1 cellular context compared by ENCODE assay signal in the genomic region with DNA sequence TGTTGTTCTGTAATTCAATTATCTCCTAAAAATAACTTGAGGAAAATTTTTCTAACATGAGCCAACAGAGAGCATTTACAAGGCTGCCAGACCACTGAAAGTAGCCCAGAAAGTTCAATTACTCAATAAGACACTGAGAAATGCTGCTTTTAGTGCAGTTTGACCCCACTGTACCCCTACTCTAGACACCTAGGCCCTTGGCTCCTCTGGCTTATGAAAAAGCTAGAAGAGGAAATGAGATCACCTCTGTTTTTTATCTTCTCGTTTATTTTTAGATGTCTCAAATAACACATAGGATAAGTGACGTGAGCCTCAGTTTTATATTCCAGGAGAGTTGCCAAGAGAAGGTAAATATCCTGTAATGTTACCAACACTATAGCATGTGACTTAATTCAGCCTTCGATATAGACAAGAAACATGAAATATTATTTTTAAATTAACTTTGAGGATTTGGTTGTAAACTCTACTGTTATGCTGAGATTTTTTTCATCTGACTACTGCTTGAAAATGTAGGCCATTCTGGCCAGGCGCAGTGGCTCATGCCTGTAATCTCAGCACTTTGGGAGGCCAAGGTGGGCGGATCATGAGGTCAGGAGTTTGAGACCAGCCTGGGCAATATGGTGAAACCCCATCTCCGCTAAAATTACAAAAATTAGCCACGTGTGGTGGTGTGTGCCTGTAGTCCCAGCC.
TF ChIP-seq lines count a peak whose summit lies in the region.

No MANE protein-coding gene starts in this region.

TF ChIP-seq in GM23338, 12 proteins besides CTCF, POLR2A, EP300 and RAD21 (continued from another document):
- TF ChIP-seq, protein P1, sequence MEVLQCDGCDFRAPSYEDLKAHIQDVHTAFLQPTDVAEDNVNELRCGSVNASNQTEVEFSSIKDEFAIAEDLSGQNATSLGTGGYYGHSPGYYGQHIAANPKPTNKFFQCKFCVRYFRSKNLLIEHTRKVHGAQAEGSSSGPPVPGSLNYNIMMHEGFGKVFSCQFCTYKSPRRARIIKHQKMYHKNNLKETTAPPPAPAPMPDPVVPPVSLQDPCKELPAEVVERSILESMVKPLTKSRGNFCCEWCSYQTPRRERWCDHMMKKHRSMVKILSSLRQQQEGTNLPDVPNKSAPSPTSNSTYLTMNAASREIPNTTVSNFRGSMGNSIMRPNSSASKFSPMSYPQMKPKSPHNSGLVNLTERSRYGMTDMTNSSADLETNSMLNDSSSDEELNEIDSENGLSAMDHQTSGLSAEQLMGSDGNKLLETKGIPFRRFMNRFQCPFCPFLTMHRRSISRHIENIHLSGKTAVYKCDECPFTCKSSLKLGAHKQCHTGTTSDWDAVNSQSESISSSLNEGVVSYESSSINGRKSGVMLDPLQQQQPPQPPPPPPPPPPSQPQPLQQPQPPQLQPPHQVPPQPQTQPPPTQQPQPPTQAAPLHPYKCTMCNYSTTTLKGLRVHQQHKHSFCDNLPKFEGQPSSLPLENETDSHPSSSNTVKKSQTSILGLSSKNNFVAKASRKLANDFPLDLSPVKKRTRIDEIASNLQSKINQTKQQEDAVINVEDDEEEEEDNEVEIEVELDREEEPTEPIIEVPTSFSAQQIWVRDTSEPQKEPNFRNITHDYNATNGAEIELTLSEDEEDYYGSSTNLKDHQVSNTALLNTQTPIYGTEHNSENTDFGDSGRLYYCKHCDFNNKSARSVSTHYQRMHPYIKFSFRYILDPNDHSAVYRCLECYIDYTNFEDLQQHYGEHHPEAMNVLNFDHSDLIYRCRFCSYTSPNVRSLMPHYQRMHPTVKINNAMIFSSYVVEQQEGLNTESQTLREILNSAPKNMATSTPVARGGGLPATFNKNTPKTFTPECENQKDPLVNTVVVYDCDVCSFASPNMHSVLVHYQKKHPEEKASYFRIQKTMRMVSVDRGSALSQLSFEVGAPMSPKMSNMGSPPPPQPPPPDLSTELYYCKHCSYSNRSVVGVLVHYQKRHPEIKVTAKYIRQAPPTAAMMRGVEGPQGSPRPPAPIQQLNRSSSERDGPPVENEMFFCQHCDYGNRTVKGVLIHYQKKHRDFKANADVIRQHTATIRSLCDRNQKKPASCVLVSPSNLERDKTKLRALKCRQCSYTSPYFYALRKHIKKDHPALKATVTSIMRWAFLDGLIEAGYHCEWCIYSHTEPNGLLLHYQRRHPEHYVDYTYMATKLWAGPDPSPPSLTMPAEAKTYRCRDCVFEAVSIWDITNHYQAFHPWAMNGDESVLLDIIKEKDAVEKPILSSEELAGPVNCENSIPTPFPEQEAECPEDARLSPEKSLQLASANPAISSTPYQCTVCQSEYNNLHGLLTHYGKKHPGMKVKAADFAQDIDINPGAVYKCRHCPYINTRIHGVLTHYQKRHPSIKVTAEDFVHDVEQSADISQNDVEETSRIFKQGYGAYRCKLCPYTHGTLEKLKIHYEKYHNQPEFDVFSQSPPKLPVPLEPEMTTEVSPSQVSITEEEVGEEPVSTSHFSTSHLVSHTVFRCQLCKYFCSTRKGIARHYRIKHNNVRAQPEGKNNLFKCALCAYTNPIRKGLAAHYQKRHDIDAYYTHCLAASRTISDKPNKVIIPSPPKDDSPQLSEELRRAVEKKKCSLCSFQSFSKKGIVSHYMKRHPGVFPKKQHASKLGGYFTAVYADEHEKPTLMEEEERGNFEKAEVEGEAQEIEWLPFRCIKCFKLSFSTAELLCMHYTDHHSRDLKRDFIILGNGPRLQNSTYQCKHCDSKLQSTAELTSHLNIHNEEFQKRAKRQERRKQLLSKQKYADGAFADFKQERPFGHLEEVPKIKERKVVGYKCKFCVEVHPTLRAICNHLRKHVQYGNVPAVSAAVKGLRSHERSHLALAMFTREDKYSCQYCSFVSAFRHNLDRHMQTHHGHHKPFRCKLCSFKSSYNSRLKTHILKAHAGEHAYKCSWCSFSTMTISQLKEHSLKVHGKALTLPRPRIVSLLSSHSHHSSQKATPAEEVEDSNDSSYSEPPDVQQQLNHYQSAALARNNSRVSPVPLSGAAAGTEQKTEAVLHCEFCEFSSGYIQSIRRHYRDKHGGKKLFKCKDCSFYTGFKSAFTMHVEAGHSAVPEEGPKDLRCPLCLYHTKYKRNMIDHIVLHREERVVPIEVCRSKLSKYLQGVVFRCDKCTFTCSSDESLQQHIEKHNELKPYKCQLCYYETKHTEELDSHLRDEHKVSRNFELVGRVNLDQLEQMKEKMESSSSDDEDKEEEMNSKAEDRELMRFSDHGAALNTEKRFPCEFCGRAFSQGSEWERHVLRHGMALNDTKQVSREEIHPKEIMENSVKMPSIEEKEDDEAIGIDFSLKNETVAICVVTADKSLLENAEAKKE (CRISPR knock-in tag; IDR thresholded peaks at IDR 0.05), result no peak
- TF ChIP-seq JUNB (IDR thresholded peaks at IDR 0.05; ENCODE audit: unreplicated experiment) (no peak), ZNF331 (CRISPR knock-in tag; IDR thresholded peaks at IDR 0.05; ENCODE audit: low read depth) (no peak), CREB1 (CRISPR knock-in tag; IDR thresholded peaks at IDR 0.05; ENCODE audit: low read depth) (no peak), ZNF114 (CRISPR knock-in tag; IDR thresholded peaks at IDR 0.05) (no peak), EZH2phosphoT487 (IDR thresholded peaks at IDR 0.05; ENCODE audit: unreplicated experiment) (no peak)
- TF ChIP-seq, protein P2, sequence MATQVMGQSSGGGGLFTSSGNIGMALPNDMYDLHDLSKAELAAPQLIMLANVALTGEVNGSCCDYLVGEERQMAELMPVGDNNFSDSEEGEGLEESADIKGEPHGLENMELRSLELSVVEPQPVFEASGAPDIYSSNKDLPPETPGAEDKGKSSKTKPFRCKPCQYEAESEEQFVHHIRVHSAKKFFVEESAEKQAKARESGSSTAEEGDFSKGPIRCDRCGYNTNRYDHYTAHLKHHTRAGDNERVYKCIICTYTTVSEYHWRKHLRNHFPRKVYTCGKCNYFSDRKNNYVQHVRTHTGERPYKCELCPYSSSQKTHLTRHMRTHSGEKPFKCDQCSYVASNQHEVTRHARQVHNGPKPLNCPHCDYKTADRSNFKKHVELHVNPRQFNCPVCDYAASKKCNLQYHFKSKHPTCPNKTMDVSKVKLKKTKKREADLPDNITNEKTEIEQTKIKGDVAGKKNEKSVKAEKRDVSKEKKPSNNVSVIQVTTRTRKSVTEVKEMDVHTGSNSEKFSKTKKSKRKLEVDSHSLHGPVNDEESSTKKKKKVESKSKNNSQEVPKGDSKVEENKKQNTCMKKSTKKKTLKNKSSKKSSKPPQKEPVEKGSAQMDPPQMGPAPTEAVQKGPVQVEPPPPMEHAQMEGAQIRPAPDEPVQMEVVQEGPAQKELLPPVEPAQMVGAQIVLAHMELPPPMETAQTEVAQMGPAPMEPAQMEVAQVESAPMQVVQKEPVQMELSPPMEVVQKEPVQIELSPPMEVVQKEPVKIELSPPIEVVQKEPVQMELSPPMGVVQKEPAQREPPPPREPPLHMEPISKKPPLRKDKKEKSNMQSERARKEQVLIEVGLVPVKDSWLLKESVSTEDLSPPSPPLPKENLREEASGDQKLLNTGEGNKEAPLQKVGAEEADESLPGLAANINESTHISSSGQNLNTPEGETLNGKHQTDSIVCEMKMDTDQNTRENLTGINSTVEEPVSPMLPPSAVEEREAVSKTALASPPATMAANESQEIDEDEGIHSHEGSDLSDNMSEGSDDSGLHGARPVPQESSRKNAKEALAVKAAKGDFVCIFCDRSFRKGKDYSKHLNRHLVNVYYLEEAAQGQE (IDR thresholded peaks at IDR 0.05; ENCODE audit: unreplicated experiment), result no peak
